Comparison of ENCODE assay signal across 1 cellular context in genomic region chr10:80158598-80159127, GRCh38.
A peak's percentile ranks its signal among the peaks of the same experiment; 100 is the strongest.
TF ChIP-seq lines count a peak whose summit lies in the region.

No MANE protein-coding gene starts in this region.

TF ChIP-seq in K562, 482 proteins besides CTCF, POLR2A, EP300 and RAD21 (continued from another document and continues in another):
- TF ChIP-seq ZNF592 (IDR thresholded peaks at IDR 0.05) (peak; percentile 75), ZSCAN29 (IDR thresholded peaks at IDR 0.05) (no peak), SREBF1 (IDR thresholded peaks at IDR 0.05; ENCODE audit: borderline replicate concordance, low read depth, low read length) (no peak), ZNF586 (CRISPR knock-in tag; conservative IDR thresholded peaks at IDR 0.05) (no peak), HBP1 (CRISPR knock-in tag; IDR thresholded peaks at IDR 0.05) (no peak), KDM5B (IDR thresholded peaks at IDR 0.05; ENCODE audit: insufficient replicate concordance, low read depth, low read length) (peak; percentile 29), ARID1B (IDR thresholded peaks at IDR 0.05) (peak; percentile 77), USF2 (CRISPR knock-in tag; IDR thresholded peaks at IDR 0.05) (no peak), HDGF (IDR thresholded peaks at IDR 0.05) (0 out of 2 replicates have a peak, but pooled peaks have one; percentile 48), RBM25 (IDR thresholded peaks at IDR 0.05; ENCODE audit: low read depth, low read length, severe bottlenecking) (no peak), DLX4 (CRISPR knock-in tag; IDR thresholded peaks at IDR 0.05) (no peak), ZFP30 (CRISPR knock-in tag; IDR thresholded peaks at IDR 0.05; ENCODE audit: borderline replicate concordance) (no peak), TSC22D4 (tag; IDR thresholded peaks at IDR 0.05) (no peak), MTA1 (IDR thresholded peaks at IDR 0.05; ENCODE audit: borderline replicate concordance) (no peak), KAT8 (IDR thresholded peaks at IDR 0.05; ENCODE audit: low read depth) (no peak), HES1 (IDR thresholded peaks at IDR 0.05; ENCODE audit: low read depth) (no peak), PCBP2 (IDR thresholded peaks at IDR 0.05; ENCODE audit: low read depth, low read length, poor library complexity, severe bottlenecking) (no peak), ZNF609 (CRISPR knock-in tag; IDR thresholded peaks at IDR 0.05; ENCODE audit: borderline replicate concordance) (no peak), BMI1 (IDR thresholded peaks at IDR 0.05; ENCODE audit: low read length) (no peak), POLR2AphosphoS5 (IDR thresholded peaks at IDR 0.05; ENCODE audit: control insufficient read depth, insufficient read depth, low read depth, low read length) (no peak; the same call in 1 of the 2 replicates), LARP7 (IDR thresholded peaks at IDR 0.05) (no peak), KLF10 (CRISPR knock-in tag; IDR thresholded peaks at IDR 0.05) (no peak), MYC (IDR thresholded peaks at IDR 0.05; ENCODE audit: low read depth, low read length) (peak; percentile 95), MYC (CRISPR knock-in tag; IDR thresholded peaks at IDR 0.05; ENCODE audit: borderline replicate concordance, low read depth) (peak; percentile 21; the same call in 1 of the 2 replicates), SUPT5H (IDR thresholded peaks at IDR 0.05) (no peak), NR1H2 (CRISPR knock-in tag; IDR thresholded peaks at IDR 0.05) (no peak), HDAC1 (IDR thresholded peaks at IDR 0.05) (peak in 1 of 2 experiments; percentile 94; a peak in 2 of 4 replicates), ZNF77 (CRISPR knock-in tag; IDR thresholded peaks at IDR 0.05) (no peak), STAT5B (CRISPR knock-in tag; IDR thresholded peaks at IDR 0.05) (no peak), NFRKB (IDR thresholded peaks at IDR 0.05; ENCODE audit: low read depth) (no peak), OTX1 (CRISPR knock-in tag; IDR thresholded peaks at IDR 0.05) (no peak), ZNF511 (CRISPR knock-in tag; IDR thresholded peaks at IDR 0.05) (no peak), ESRRB (CRISPR knock-in tag; IDR thresholded peaks at IDR 0.05; ENCODE audit: borderline replicate concordance) (no peak), E4F1 (CRISPR knock-in tag; IDR thresholded peaks at IDR 0.05; ENCODE audit: borderline replicate concordance) (no peak), ZNF778 (CRISPR knock-in tag; IDR thresholded peaks at IDR 0.05) (no peak), TCF3 (CRISPR knock-in tag; IDR thresholded peaks at IDR 0.05) (peak; percentile 3; the same call in 1 of the 2 replicates), PCBP1 (IDR thresholded peaks at IDR 0.05; ENCODE audit: low read depth, low read length, poor library complexity, severe bottlenecking) (no peak), ARID2 (IDR thresholded peaks at IDR 0.05) (no peak)
- TF ChIP-seq, protein P1, sequence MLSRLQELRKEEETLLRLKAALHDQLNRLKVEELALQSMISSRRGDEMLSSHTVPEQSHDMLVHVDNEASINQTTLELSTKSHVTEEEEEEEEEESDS (CRISPR knock-in tag; IDR thresholded peaks at IDR 0.05) = no peak
- TF ChIP-seq, protein P2, sequence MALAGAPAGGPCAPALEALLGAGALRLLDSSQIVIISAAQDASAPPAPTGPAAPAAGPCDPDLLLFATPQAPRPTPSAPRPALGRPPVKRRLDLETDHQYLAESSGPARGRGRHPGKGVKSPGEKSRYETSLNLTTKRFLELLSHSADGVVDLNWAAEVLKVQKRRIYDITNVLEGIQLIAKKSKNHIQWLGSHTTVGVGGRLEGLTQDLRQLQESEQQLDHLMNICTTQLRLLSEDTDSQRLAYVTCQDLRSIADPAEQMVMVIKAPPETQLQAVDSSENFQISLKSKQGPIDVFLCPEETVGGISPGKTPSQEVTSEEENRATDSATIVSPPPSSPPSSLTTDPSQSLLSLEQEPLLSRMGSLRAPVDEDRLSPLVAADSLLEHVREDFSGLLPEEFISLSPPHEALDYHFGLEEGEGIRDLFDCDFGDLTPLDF (CRISPR knock-in tag; IDR thresholded peaks at IDR 0.05) = no peak
- TF ChIP-seq, protein P3, sequence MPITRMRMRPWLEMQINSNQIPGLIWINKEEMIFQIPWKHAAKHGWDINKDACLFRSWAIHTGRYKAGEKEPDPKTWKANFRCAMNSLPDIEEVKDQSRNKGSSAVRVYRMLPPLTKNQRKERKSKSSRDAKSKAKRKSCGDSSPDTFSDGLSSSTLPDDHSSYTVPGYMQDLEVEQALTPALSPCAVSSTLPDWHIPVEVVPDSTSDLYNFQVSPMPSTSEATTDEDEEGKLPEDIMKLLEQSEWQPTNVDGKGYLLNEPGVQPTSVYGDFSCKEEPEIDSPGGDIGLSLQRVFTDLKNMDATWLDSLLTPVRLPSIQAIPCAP (CRISPR knock-in tag; IDR thresholded peaks at IDR 0.05; ENCODE audit: borderline replicate concordance) = no peak
- TF ChIP-seq, protein P4, sequence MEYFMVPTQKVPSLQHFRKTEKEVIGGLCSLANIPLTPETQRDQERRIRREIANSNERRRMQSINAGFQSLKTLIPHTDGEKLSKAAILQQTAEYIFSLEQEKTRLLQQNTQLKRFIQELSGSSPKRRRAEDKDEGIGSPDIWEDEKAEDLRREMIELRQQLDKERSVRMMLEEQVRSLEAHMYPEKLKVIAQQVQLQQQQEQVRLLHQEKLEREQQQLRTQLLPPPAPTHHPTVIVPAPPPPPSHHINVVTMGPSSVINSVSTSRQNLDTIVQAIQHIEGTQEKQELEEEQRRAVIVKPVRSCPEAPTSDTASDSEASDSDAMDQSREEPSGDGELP (CRISPR knock-in tag; IDR thresholded peaks at IDR 0.05; ENCODE audit: borderline replicate concordance) = peak; percentile 58; the same call in 1 of the 2 replicates
